In the genomic region with DNA sequence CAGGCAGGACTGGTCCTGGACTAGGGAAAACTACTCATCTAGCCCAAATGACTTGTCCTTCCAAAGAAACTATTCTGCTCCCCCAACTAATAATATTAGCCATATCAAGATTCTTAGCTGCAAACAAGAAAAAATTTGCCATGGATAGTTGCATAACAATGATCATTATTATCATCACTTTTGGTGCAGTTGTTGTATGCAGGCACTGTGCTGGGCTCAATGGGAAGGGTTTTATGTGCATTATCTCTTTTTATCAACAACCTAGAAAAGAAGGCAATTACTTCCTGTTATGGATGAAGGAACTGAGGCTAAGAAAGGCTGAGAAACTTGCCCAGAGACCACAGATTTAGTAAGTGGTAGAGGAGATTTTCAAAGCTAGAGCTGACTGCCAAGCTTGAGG, we compare ENCODE assay signal across 1 cellular context.
TF ChIP-seq lines count a peak whose summit lies in the region.

No MANE protein-coding gene starts in this region.

TF ChIP-seq in HepG2, 621 proteins besides CTCF, POLR2A, EP300 and RAD21:
- TF ChIP-seq ZNF3 (CRISPR knock-in tag; IDR thresholded peaks at IDR 0.05) (peak; percentile 95), NFYB (CRISPR knock-in tag; IDR thresholded peaks at IDR 0.05) (no peak), ZNF782 (CRISPR knock-in tag; IDR thresholded peaks at IDR 0.05; ENCODE audit: borderline replicate concordance) (no peak)
